11 cellular contexts compared by ENCODE assay signal in the genomic region with DNA sequence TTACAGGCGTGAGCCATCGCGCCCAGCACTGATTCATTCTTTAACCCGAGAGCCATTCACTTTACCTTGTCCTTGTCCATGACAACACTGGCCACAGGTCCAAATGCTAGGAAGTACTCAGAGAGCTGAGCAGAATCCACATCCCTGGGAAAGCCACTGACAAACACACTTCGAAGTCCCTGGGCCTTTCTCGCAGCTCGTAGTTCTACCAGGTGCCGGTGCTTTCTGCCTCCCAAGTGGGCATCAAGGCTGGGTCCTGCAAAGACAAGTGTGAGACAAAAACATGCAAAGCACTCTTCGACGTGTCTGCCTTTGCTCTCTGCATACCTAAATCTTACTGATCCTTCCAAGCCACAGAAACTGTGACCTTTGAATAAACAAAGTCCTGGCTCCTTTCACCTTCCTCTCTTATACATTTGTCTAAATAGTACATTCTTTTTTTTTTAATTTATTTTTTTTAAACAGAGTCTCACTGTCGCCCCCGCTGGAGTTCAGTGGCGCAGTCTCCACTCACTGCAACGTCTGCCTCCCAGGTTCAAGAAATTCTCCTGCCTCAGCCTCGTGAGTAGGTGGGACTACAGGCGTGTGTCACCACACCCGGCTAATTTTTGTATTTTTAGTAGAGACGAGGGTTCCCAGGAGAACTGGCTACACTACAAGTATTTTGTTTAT. TPM values are rescaled to one million over a fixed set of nuclear protein-coding genes. Genes with fewer than 3 reads are reported as not detected.
A peak's percentile ranks its signal among the peaks of the same experiment; 100 is the strongest.
DNase-seq lines count a peak whose midpoint lies in the region; ATAC-seq and TF ChIP-seq lines count a peak whose summit lies in the region.
"Had no signal": no experiment of that assay in that cellular context is flagged by ENCODE, and none has a peak within 500 bp of the region (broad histone marks: within the 10 kb centered on the region; RNA-seq: fewer than 3 reads in every experiment).

No MANE protein-coding gene starts in this region.

- H3K4me3 Mint-ChIP-seq in activated CD4-positive, alpha-beta T cell treated with anti-CD3 and anti-CD28 coated beads, Interleukin-2, amount 10 ng/mL, durations not matched to agents 24 days and 14 days: peak overlapping the region; percentile 100

- H3K4me2 ChIP-seq in OCI-LY3 (ENCODE audit: low read length): no peak overlapping the region
- no peak overlapping the region for H3K4me2 ChIP-seq in smooth muscle cell

- H3K4me1 ChIP-seq in OCI-LY3 (ENCODE audit: low read length) (peaks cover 23% of the 10 kb centered on the region), smooth muscle cell (ENCODE audit: low read depth) (no peaks in the 10 kb centered on the region), left ventricle myocardium inferior (peaks cover 45% of the 10 kb centered on the region)

- H3K9ac ChIP-seq in OCI-LY3 (ENCODE audit: low read length) (no peak overlapping the region), smooth muscle cell (ENCODE audit: low read depth) (no peak overlapping the region)

- H3K9me3 Mint-ChIP-seq in activated CD4-positive, alpha-beta T cell treated with anti-CD3 and anti-CD28 coated beads, Interleukin-2, amount 10 ng/mL, durations not matched to agents 24 days and 14 days: no peaks in the 10 kb centered on the region

- H2AFZ ChIP-seq in OCI-LY3 (ENCODE audit: low read depth, low read length) (no peak overlapping the region), smooth muscle cell (ENCODE audit: low read depth) (no peak overlapping the region)

- peaks cover 43% of the 10 kb centered on the region for H3K79me2 ChIP-seq in OCI-LY3 (ENCODE audit: low read length)
- H3K79me2 ChIP-seq in smooth muscle cell (ENCODE audit: low read depth): peaks cover 18% of the 10 kb centered on the region

- H3K36me3 ChIP-seq in OCI-LY3 (replicated peaks; ENCODE audit: low read depth, low read length) (peaks cover 31% of the 10 kb centered on the region), smooth muscle cell (ENCODE audit: low read depth) (no peaks in the 10 kb centered on the region), left ventricle myocardium inferior (peaks cover 55% of the 10 kb centered on the region)

- H4K20me1 ChIP-seq in OCI-LY3 (ENCODE audit: insufficient read depth, low read length) (no peaks in the 10 kb centered on the region), smooth muscle cell (ENCODE audit: low read depth) (no peaks in the 10 kb centered on the region)

- ATAC-seq in GM18517 (IDR thresholded peaks at IDR 0.05; ENCODE audit: unreplicated experiment): no peak

- no peaks in the 10 kb centered on the region for H3K27me3 Mint-ChIP-seq in activated CD4-positive, alpha-beta T cell treated with anti-CD3 and anti-CD28 coated beads, Interleukin-2, amount 10 ng/mL, durations not matched to agents 24 days and 14 days

- peaks cover 14% of the 10 kb centered on the region for H3F3A ChIP-seq in smooth muscle cell (ENCODE audit: low read depth)

- no peak overlapping the region for H3K27ac Mint-ChIP-seq in activated CD4-positive, alpha-beta T cell treated with anti-CD3 and anti-CD28 coated beads, Interleukin-2, amount 10 ng/mL, durations not matched to agents 24 days and 14 days

- H3K4me3 ChIP-seq in OCI-LY3 (ENCODE audit: low read length): no peak overlapping the region
- no peak overlapping the region for H3K4me3 ChIP-seq in smooth muscle cell
- no peak overlapping the region for H3K4me3 ChIP-seq in left ventricle myocardium inferior
- H3K4me3 ChIP-seq: right atrium auricular region had no signal

- peaks cover 31% of the 10 kb centered on the region for H3K4me1 Mint-ChIP-seq in activated CD4-positive, alpha-beta T cell treated with anti-CD3 and anti-CD28 coated beads, Interleukin-2, amount 10 ng/mL, durations not matched to agents 24 days and 14 days

- intact Hi-C loops in activated CD4-positive, alpha-beta T cell treated with anti-CD3 and anti-CD28 coated beads, Interleukin-2, amount 10 ng/mL, durations not matched to agents 24 days and 14 days (cut with micrococcal nuclease): no loop called here
- intact Hi-C loops in left ventricle myocardium inferior (cut with micrococcal nuclease): no loop called here

- H3K27ac ChIP-seq in OCI-LY3 (ENCODE audit: low read length) (no peak overlapping the region), smooth muscle cell (ENCODE audit: low read depth) (peak overlapping the region; percentile 18), left ventricle myocardium inferior (replicated peaks) (no peak overlapping the region)
- H3K27ac ChIP-seq: right atrium auricular region had no signal

- WGBS in smooth muscle cell (ENCODE audit: low lambda C conversion rate): 75% methylated on average over 18 of the region's 18 CpGs

- TF ChIP-seq CTCF in OCI-LY3 (IDR thresholded peaks at IDR 0.05; ENCODE audit: low read depth, low read length) (peak; percentile 34; the same call in 1 of the 2 replicates), smooth muscle cell (IDR thresholded peaks at IDR 0.05; ENCODE audit: borderline replicate concordance, insufficient read depth, poor library complexity, severe bottlenecking) (peak; percentile 29), left ventricle myocardium inferior (IDR thresholded peaks at IDR 0.05; ENCODE audit: borderline replicate concordance) (no peak)

- peak; percentile 76 for DNase-seq in activated CD4-positive, alpha-beta T cell treated with anti-CD3 and anti-CD28 coated beads, Interleukin-2, amount 10 ng/mL, durations not matched to agents 24 days and 14 days
- DNase-seq in activated CD4-positive, alpha-beta T cell treated with anti-CD3 and anti-CD28 coated beads, Interleukin-2, amount 50 U/mL, for 1 hour: no peak
- DNase-seq in dermis blood vessel endothelial cell (peak; percentile 67), smooth muscle cell (lab: John Stamatoyannopoulos, UW; ENCODE audit: unreplicated experiment) (no peak), NCI-H345 treated with DMSO at 0.1 percent for 48 hours (lab: John Stamatoyannopoulos, UW; ENCODE audit: unreplicated experiment) (no peak), left ventricle myocardium inferior (no peak)
- DNase-seq: activated CD8-positive, alpha-beta memory T cell treated with anti-CD3 and anti-CD28 coated beads for 24 hours; NCI-H2029 treated with DMSO at 0.1 percent for 48 hours had no signal

- H3K9me3 ChIP-seq in OCI-LY3 (ENCODE audit: insufficient read depth, low read length) (no peaks in the 10 kb centered on the region), smooth muscle cell (replicated peaks; ENCODE audit: low read depth) (no peaks in the 10 kb centered on the region), left ventricle myocardium inferior (replicated peaks) (no peaks in the 10 kb centered on the region)
- H3K9me3 ChIP-seq: right atrium auricular region had no signal

- H3K36me3 Mint-ChIP-seq in activated CD4-positive, alpha-beta T cell treated with anti-CD3 and anti-CD28 coated beads, Interleukin-2, amount 10 ng/mL, durations not matched to agents 24 days and 14 days (ENCODE audit: low read depth): peaks cover 44% of the 10 kb centered on the region

- H3K27me3 ChIP-seq in OCI-LY3 (ENCODE audit: low read depth, low read length) (no peaks in the 10 kb centered on the region), smooth muscle cell (ENCODE audit: low read depth) (no peaks in the 10 kb centered on the region), left ventricle myocardium inferior (ENCODE audit: low read depth) (no peaks in the 10 kb centered on the region)
- H3K27me3 ChIP-seq: right atrium auricular region had no signal

RNA-seq across cellular contexts. Expression of a gene that starts 2.2 kb away (rescaled TPM):
- total RNA-seq in activated CD4-positive, alpha-beta T cell treated with anti-CD3 and anti-CD28 coated beads, Interleukin-2, amount 10 ng/mL, durations not matched to agents 24 days and 14 days: 45.3 and 50.9 TPM in 2 replicates
- total RNA-seq in dermis blood vessel endothelial cell (13.8 and 15.1 TPM in 2 replicates), smooth muscle cell (3.0 and 5.5 TPM in 2 replicates), left ventricle myocardium inferior (12.5 TPM)
- polyA plus RNA-seq in smooth muscle cell: 15.9 and 18.6 TPM in 2 replicates

RNA-seq across cellular contexts. Expression of a gene that starts 12.6 kb away (rescaled TPM):
- 219 and 220 TPM in 2 replicates for total RNA-seq in activated CD4-positive, alpha-beta T cell treated with anti-CD3 and anti-CD28 coated beads, Interleukin-2, amount 10 ng/mL, durations not matched to agents 24 days and 14 days
- total RNA-seq in dermis blood vessel endothelial cell: 190 and 209 TPM in 2 replicates
- 57.0 and 65.9 TPM in 2 replicates for total RNA-seq in smooth muscle cell
- polyA plus RNA-seq in smooth muscle cell: 20.5 and 22.7 TPM in 2 replicates
- total RNA-seq in left ventricle myocardium inferior: 26.3 TPM

RNA-seq across cellular contexts. Expression of a gene that starts 15.4 kb away (rescaled TPM):
- total RNA-seq in activated CD4-positive, alpha-beta T cell treated with anti-CD3 and anti-CD28 coated beads, Interleukin-2, amount 10 ng/mL, durations not matched to agents 24 days and 14 days: 1,271 and 1,309 TPM in 2 replicates
- total RNA-seq in dermis blood vessel endothelial cell (1,345 and 1,561 TPM in 2 replicates), smooth muscle cell (773 and 864 TPM in 2 replicates), left ventricle myocardium inferior (958 TPM)
- polyA plus RNA-seq in smooth muscle cell: 433 and 463 TPM in 2 replicates

RNA-seq across cellular contexts. Expression of a gene that starts 23.5 kb away (rescaled TPM):
- 161 and 166 TPM in 2 replicates for total RNA-seq in activated CD4-positive, alpha-beta T cell treated with anti-CD3 and anti-CD28 coated beads, Interleukin-2, amount 10 ng/mL, durations not matched to agents 24 days and 14 days
- 40.2 and 42.1 TPM in 2 replicates for total RNA-seq in dermis blood vessel endothelial cell
- total RNA-seq in smooth muscle cell: 20.6 and 35.0 TPM in 2 replicates
- polyA plus RNA-seq in smooth muscle cell: 36.8 and 47.2 TPM in 2 replicates
- 14.6 TPM for total RNA-seq in left ventricle myocardium inferior

RNA-seq across cellular contexts. Expression of a gene that starts 24.0 kb away (rescaled TPM):
- total RNA-seq in activated CD4-positive, alpha-beta T cell treated with anti-CD3 and anti-CD28 coated beads, Interleukin-2, amount 10 ng/mL, durations not matched to agents 24 days and 14 days: 2.3 and 3.1 TPM in 2 replicates
- total RNA-seq in dermis blood vessel endothelial cell (5.4 and 5.6 TPM in 2 replicates), smooth muscle cell (0.63 and 4.0 TPM in 2 replicates), left ventricle myocardium inferior (2.0 TPM)
- polyA plus RNA-seq in smooth muscle cell: 0.91 and 1.4 TPM in 2 replicates

Comparison
In these comparisons a context has a peak if more than half of its experiments do, and no peak if none do; other contexts are left out.
1. DNase-seq: peak in activated CD4-positive, alpha-beta T cell treated with anti-CD3 and anti-CD28 coated beads, Interleukin-2, amount 10 ng/mL, durations not matched to agents 24 days and 14 days (single experiment) and dermis blood vessel endothelial cell (single experiment); none in activated CD4-positive, alpha-beta T cell treated with anti-CD3 and anti-CD28 coated beads, Interleukin-2, amount 50 U/mL, for 1 hour (single experiment), smooth muscle cell (single experiment), NCI-H345 treated with DMSO at 0.1 percent for 48 hours (single experiment) and left ventricle myocardium inferior (single experiment).